ENCODE assay signal across 8 cellular contexts in the genomic region with DNA sequence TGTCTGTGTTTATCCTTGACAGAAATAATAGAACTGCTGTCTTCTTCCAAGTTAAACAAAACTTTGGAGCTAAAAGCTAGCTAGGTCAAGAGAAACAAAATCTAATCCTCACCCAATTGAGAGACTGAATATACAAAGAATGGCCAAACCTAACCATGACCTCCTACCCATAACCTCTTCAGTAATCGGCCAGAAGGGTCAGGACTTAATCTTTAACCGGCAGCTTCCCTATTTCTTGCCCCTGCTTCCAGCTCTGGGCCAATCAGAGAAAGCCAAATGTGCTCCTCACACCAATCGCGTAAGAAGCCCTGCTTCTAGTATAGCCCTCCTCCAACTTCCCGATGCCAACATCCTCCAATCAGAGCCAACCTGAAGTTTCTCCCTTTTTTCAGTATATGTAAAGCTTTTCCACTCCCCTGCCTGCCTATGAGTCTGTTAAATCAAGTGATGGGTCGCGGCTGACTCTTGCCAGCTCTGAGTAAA. TPM values are rescaled to one million over a fixed set of nuclear protein-coding genes. Genes with fewer than 3 reads are reported as not detected.
DNase-seq lines count a peak whose midpoint lies in the region; ATAC-seq, FAIRE-seq and TF ChIP-seq lines count a peak whose summit lies in the region.

No MANE protein-coding gene starts in this region.

- no peaks in the 10 kb centered on the region for H3K9me3 ChIP-seq in BE2C

- peak overlapping the region; percentile 99 for H3K27ac Mint-ChIP-seq in natural killer cell

- no peaks in the 10 kb centered on the region for H3K9me3 Mint-ChIP-seq in natural killer cell

- no peak for TF ChIP-seq CTCF in BE2C (IDR thresholded peaks at IDR 0.05; ENCODE audit: low read depth, low read length)
- TF ChIP-seq CTCF in fibroblast of the aortic adventitia (IDR thresholded peaks at IDR 0.05; ENCODE audit: insufficient read depth, low read length), result no peak
- TF ChIP-seq CTCF in natural killer cell (IDR thresholded peaks at IDR 0.05), result no peak

- intact Hi-C loops in natural killer cell (cut with micrococcal nuclease), result no loop called here

- H3K4me3 Mint-ChIP-seq in natural killer cell, result peak overlapping the region; percentile 98

- peaks cover 24 to 37% of the 10 kb centered on the region in 2 donors for H3K4me1 Mint-ChIP-seq in natural killer cell

- H3K27me3 ChIP-seq in BE2C, result no peaks in the 10 kb centered on the region

- DNase-seq in BE2C (peak; percentile 78), RCC 7860 (ENCODE audit: low spot score) (peak; percentile 38), fibroblast of the aortic adventitia (ENCODE audit: low read depth) (peak; percentile 90), natural killer cell (peak; percentile 31)
- DNase-seq in activated T-helper 9 cell treated with anti-CD3 and anti-CD28 coated beads, Interleukin-2, amount 50 U/mL, for 16 hours (ENCODE audit: low read depth), result peak; percentile 42
- peak; percentile 68 for DNase-seq in stimulated activated naive CD8-positive, alpha-beta T cell treated with anti-CD3 and anti-CD28 coated beads, Interleukin-15, Interleukin-2, amounts not matched to agents 100 U/mL and 50 U/mL, for 24 hours

- H3K36me3 ChIP-seq in BE2C, result peaks cover 4% of the 10 kb centered on the region; the same call in 1 of the 2 replicates

- H3K4me3 ChIP-seq in BE2C (ENCODE audit: low read depth, low read length), result peak overlapping the region; percentile 91
- H3K4me3 ChIP-seq in fibroblast of the aortic adventitia (ENCODE audit: low read depth, low read length), result peak overlapping the region; percentile 86

- no peaks in the 10 kb centered on the region for H3K27me3 Mint-ChIP-seq in natural killer cell (ENCODE audit: low read depth in 2 of 2)

- FAIRE-seq in RCC 7860 (lab: Jason Lieb, UNC), result no peak

- H3K4me1 ChIP-seq in BE2C, result no peaks in the 10 kb centered on the region

- no peaks in the 10 kb centered on the region for H3K36me3 Mint-ChIP-seq in natural killer cell

- ATAC-seq in GM19043 (IDR thresholded peaks at IDR 0.05; ENCODE audit: low read depth, unreplicated experiment) (peak; percentile 64), HG03378 (IDR thresholded peaks at IDR 0.05; ENCODE audit: unreplicated experiment) (peak; percentile 62), natural killer cell (peak; percentile 18 to 40 (median 40))
- ATAC-seq in stimulated activated naive CD8-positive, alpha-beta T cell treated with anti-CD3 and anti-CD28 coated beads, Interleukin-15, Interleukin-2, amounts not matched to agents 100 U/mL and 50 U/mL, for 24 hours, result peak; percentile 80

RNA-seq across cellular contexts. Expression of gene DDX6, which starts 1.7 kb away (rescaled TPM):
- polyA plus RNA-seq in BE2C (2012; ENCODE audit: insufficient read depth, insufficient read length, low read depth), result 26.8 TPM
- total RNA-seq in fibroblast of the aortic adventitia (ENCODE audit: low replicate concordance) (174 and 189 TPM in 2 replicates), natural killer cell (100 to 1,000 TPM; 350 to 369 (median 364) TPM)

Comparison
In these comparisons a context has a peak if more than half of its experiments do, and no peak if none do; other contexts are left out.
1. Peak in every context shown above with its lines: DNase-seq, ATAC-seq and H3K4me3 ChIP-seq.
2. DNase-seq: peak in every context shown above with its lines; median percentile 90 in fibroblast of the aortic adventitia; 78 in BE2C; 68 in stimulated activated naive CD8-positive, alpha-beta T cell treated with anti-CD3 and anti-CD28 coated beads, Interleukin-15, Interleukin-2, amounts not matched to agents 100 U/mL and 50 U/mL, for 24 hours; 42 in activated T-helper 9 cell treated with anti-CD3 and anti-CD28 coated beads, Interleukin-2, amount 50 U/mL, for 16 hours; 38 in RCC 7860; 31 in natural killer cell.